7 cellular contexts compared by ENCODE assay signal in the genomic region with DNA sequence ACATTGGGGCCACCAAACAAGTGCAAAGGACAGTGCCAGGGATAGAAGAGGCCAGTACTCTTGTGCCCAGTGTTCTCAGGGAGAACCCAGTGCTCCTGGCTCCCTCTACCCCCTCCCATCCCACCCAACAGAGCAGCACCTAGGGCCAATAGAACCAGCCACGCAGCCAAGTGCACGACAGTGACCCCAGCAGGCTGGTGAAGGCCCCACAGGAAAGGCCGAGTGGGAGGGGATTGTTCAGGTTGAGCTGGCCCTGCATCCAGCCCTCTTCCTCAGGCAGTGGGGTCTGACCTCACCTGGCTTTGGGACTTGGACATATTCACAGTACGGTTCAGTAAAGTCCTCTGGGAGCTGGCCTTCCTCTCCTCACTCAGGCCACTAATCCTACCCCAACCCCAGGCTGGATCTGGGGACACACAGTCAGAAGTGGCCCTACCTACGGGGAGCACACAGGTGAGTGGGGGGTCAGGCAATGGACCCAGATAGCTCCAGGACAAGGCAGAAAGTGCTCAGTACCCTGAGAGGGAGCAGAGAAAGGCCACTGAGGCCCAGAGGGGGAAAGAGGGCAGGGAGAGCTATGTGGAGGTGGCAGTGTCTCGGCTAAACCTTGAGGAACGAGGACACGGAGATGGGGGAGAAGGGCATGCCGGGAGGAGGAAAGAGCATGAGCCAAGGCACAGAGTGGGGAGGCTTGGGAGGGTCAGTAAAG. TPM values are rescaled to one million over a fixed set of nuclear protein-coding genes. Genes with fewer than 3 reads are reported as not detected.
DNase-seq lines count a peak whose midpoint lies in the region; ATAC-seq and TF ChIP-seq lines count a peak whose summit lies in the region.

No MANE protein-coding gene starts in this region.

- H3K4me1 ChIP-seq in HCT116 (ENCODE audit: control insufficient read depth in 1 of 2, insufficient read depth in 2 of 2, low read length in 2 of 2), result no peaks in the 10 kb centered on the region; a peak in 1 of 4 replicates

- no peaks in the 10 kb centered on the region for H3K9me2 ChIP-seq in HCT116 (ENCODE audit: insufficient read depth)

- RAD21 ChIA-PET in HCT116 (lab: Charles Lee; ENCODE audit: low non-redundant PET in 1 of 2, low total read pairs in 2 of 2, uncharacterized antibody in 2 of 2, unreplicated experiment in 2 of 2), result no interaction called here

- peak; percentile 45 for DNase-seq in ELR (ENCODE audit: low read depth)
- peak; percentile 13 for DNase-seq in HCT116 (ENCODE audit: low read depth, low spot score)
- no peak for DNase-seq in naive B cell

- BruUV-seq in HCT116 (replicated peaks; lab: Mats Ljungman, UMichigan), result no TSS peak

- no peak overlapping the region for H3K4me2 ChIP-seq in HCT116 (ENCODE audit: low read length)

- no peak for TF ChIP-seq POLR2A in HCT116 (IDR thresholded peaks at IDR 0.05; ENCODE audit: borderline replicate concordance, extremely low read depth, insufficient read depth, insufficient read length)

- H3K27me3 ChIP-seq in HCT116 (ENCODE audit: insufficient read depth, low read length), result no peaks in the 10 kb centered on the region

- peaks cover 11% of the 10 kb centered on the region for H3K4me1 Mint-ChIP-seq in activated T-helper 17 cell treated with anti-CD3 and anti-CD28 coated beads, Interleukin-2, amount 50 U/mL, for 72 hours
- H3K4me1 Mint-ChIP-seq in naive B cell, result peaks cover 9 to 23% (median 16%) of the 10 kb centered on the region in 3 donors

- TF ChIP-seq RAD21 in HCT116 (IDR thresholded peaks at IDR 0.05; ENCODE audit: low read depth), result no peak

- POLR2A ChIA-PET in HCT116 (lab: Charles Lee), result no interaction called here

- no peak overlapping the region for H2AFZ ChIP-seq in HCT116 (ENCODE audit: low read depth, low read length, poor library complexity, severe bottlenecking)

- H3K27ac ChIP-seq in HCT116 (ENCODE audit: low read depth, low read length), result no peak overlapping the region

- no peaks in the 10 kb centered on the region for H3K9me3 ChIP-seq in HCT116 (ENCODE audit: control insufficient read depth in 1 of 2, insufficient read depth in 1 of 2, low read depth in 1 of 2, low read length in 2 of 2)

- no peaks in the 10 kb centered on the region for H3K27me3 Mint-ChIP-seq in activated T-helper 17 cell treated with anti-CD3 and anti-CD28 coated beads, Interleukin-2, amount 50 U/mL, for 72 hours
- no peaks in the 10 kb centered on the region for H3K27me3 Mint-ChIP-seq in naive B cell

- H3K79me2 ChIP-seq in HCT116 (ENCODE audit: insufficient read depth, low read length), result no peaks in the 10 kb centered on the region

- H4K20me1 ChIP-seq in HCT116 (ENCODE audit: insufficient read depth), result no peaks in the 10 kb centered on the region; the same call in 1 of the 2 replicates

- H3K36me3 ChIP-seq in HCT116 (ENCODE audit: control insufficient read depth in 1 of 2, insufficient read depth in 2 of 2, low read length in 2 of 2), result peaks cover 2 to 5% of the 10 kb centered on the region in 2 experiments; a peak in 2 of 4 replicates

- no peak overlapping the region for H3K9ac ChIP-seq in HCT116 (ENCODE audit: low read length)

- peak in 2 of 3 experiments; percentile 27 to 53; a peak in 4 of 6 replicates for TF ChIP-seq CTCF in HCT116 (IDR thresholded peaks at IDR 0.05 in 2 of 3, conservative IDR thresholded peaks at IDR 0.05 in 1 of 3; ENCODE audit: borderline replicate concordance in 1 of 3, insufficient read depth in 1 of 3, low read depth in 2 of 3, low read length in 2 of 3)

- ATAC-seq in HCT116 (peak; percentile 87), naive B cell (ENCODE audit: low read depth in 2 of 2) (peak; percentile 51 to 58), HG03135 (IDR thresholded peaks at IDR 0.05; ENCODE audit: unreplicated experiment) (no peak), HG03159 (IDR thresholded peaks at IDR 0.05; ENCODE audit: unreplicated experiment) (no peak), HG02870 (IDR thresholded peaks at IDR 0.05; ENCODE audit: unreplicated experiment) (no peak)
- no peak for ATAC-seq in activated T-helper 17 cell treated with anti-CD3 and anti-CD28 coated beads, Interleukin-2, amount 50 U/mL, for 72 hours (replicated peaks)

- peak overlapping the region; percentile 20 for H3K27ac Mint-ChIP-seq in activated T-helper 17 cell treated with anti-CD3 and anti-CD28 coated beads, Interleukin-2, amount 50 U/mL, for 72 hours
- peak overlapping the region in 2 of 6 donors; percentile 34 to 37 for H3K27ac Mint-ChIP-seq in naive B cell

- intact Hi-C loops in HCT116 (cut with micrococcal nuclease), result no loop called here

- peaks cover 27% of the 10 kb centered on the region for H3K36me3 Mint-ChIP-seq in activated T-helper 17 cell treated with anti-CD3 and anti-CD28 coated beads, Interleukin-2, amount 50 U/mL, for 72 hours (ENCODE audit: low read depth)
- H3K36me3 Mint-ChIP-seq in naive B cell, result no peaks in the 10 kb centered on the region

- H3K4me3 Mint-ChIP-seq in activated T-helper 17 cell treated with anti-CD3 and anti-CD28 coated beads, Interleukin-2, amount 50 U/mL, for 72 hours, result no peak overlapping the region
- H3K4me3 Mint-ChIP-seq in naive B cell, result no peak overlapping the region

- H3K4me3 ChIP-seq in HCT116 (replicated peaks in 1 of 2; ENCODE audit: low read depth in 1 of 2, low read length in 2 of 2), result no peak overlapping the region

- H3K9me3 Mint-ChIP-seq in activated T-helper 17 cell treated with anti-CD3 and anti-CD28 coated beads, Interleukin-2, amount 50 U/mL, for 72 hours, result no peaks in the 10 kb centered on the region
- no peaks in the 10 kb centered on the region for H3K9me3 Mint-ChIP-seq in naive B cell

- CTCF ChIA-PET in HCT116 (lab: Charles Lee), result interaction anchor here (0.6 to 0.7 kb wide), 3 partner anchors 9 to 121 kb away, joined by 3 read pairs; no protein-coding TSS in a partner anchor

TF ChIP-seq in HCT116, 20 proteins besides CTCF, POLR2A, EP300 and RAD21:
- no peak for TF ChIP-seq TCF7L2 (IDR thresholded peaks at IDR 0.05; ENCODE audit: borderline replicate concordance, extremely low read depth, insufficient read depth, insufficient read length)
- 0 out of 2 replicates have a peak, but pooled peaks have one; percentile 22 for TF ChIP-seq POLR2AphosphoS5 (IDR thresholded peaks at IDR 0.05; ENCODE audit: low read depth, low read length)

RNA-seq across cellular contexts. Expression of a gene that starts 25.4 kb away (rescaled TPM):
- total RNA-seq in HCT116 (2021; ENCODE audit: unreplicated experiment), result 60.9 TPM
- 35.7 and 48.7 TPM in 2 replicates for polyA plus RNA-seq in HCT116 (2012)
- total RNA-seq in activated T-helper 17 cell treated with anti-CD3 and anti-CD28 coated beads, Interleukin-2, amount 50 U/mL, for 72 hours, result 10 to 100 TPM; 57.3 to 65.1 TPM
- polyA plus RNA-seq in naive B cell (ENCODE audit: low read depth in 6 of 6), result 10 to 100 TPM in 3 of 6 donors, 1 to 10 TPM in 3; 5.5 to 15.8 (median 10.4) TPM

RNA-seq across cellular contexts. Expression of a gene that starts 45.9 kb away (rescaled TPM):
- total RNA-seq in HCT116 (2021; ENCODE audit: unreplicated experiment), result 22.3 TPM
- polyA plus RNA-seq in HCT116 (2012), result 13.1 and 15.3 TPM in 2 replicates
- total RNA-seq in activated T-helper 17 cell treated with anti-CD3 and anti-CD28 coated beads, Interleukin-2, amount 50 U/mL, for 72 hours, result 10 to 100 TPM in 1 of 2 donors, 1 to 10 TPM in 1; 7.7 to 13.8 TPM
- polyA plus RNA-seq in naive B cell (ENCODE audit: low read depth in 6 of 6), result 1 to 10 TPM; 1.1 to 2.8 (median 1.8) TPM

Comparison
In these comparisons a context has a peak if more than half of its experiments do, and no peak if none do; other contexts are left out.
1. ATAC-seq: peak in HCT116 (single experiment) and naive B cell (2 of 2); none in activated T-helper 17 cell treated with anti-CD3 and anti-CD28 coated beads, Interleukin-2, amount 50 U/mL, for 72 hours (single experiment), HG03135 (single experiment), HG03159 (single experiment) and HG02870 (single experiment).